9 cellular contexts compared by ENCODE assay signal in the genomic region with DNA sequence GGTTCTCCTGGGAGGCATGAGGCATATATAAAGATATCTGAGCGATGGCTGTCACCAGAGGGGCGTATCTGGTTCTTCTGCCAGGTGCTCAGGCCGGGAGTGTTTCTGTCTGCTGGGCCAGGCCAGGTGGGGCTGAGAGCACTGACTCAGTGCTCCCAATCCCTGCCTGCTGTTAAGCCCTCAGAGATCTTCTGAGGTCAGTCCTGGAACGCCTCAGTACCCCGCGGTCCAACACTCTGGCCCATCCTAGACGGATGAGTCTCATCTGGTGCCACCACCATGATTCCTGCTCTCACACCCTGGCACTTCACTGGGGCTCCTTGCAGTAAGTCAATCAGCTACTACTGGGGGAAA. TPM values are rescaled to one million over a fixed set of nuclear protein-coding genes. Genes with fewer than 3 reads are reported as not detected.
DNase-seq lines count a peak whose midpoint lies in the region; ATAC-seq and TF ChIP-seq lines count a peak whose summit lies in the region.
"Had no signal": no experiment of that assay in that cellular context is flagged by ENCODE, and none has a peak within 500 bp of the region (broad histone marks: within the 10 kb centered on the region; RNA-seq: fewer than 3 reads in every experiment).

No MANE protein-coding gene starts in this region.

- no peaks in the 10 kb centered on the region for H3K27me3 ChIP-seq in MM.1S (replicated peaks; ENCODE audit: insufficient read depth, low read length)
- H3K27me3 ChIP-seq in foreskin keratinocyte, result no peaks in the 10 kb centered on the region
- H3K27me3 ChIP-seq in suprapubic skin, result no peaks in the 10 kb centered on the region
- H3K27me3 ChIP-seq: adrenal gland had no signal

- no peak overlapping the region for H3K4me3 Mint-ChIP-seq in activated naive CD4-positive, alpha-beta T cell treated with anti-CD3 and anti-CD28 coated beads, Interleukin-2, amount 10 ng/mL, durations not matched to agents 7 days and 5 days
- H3K4me3 Mint-ChIP-seq in activated naive CD4-positive, alpha-beta T cell treated with anti-CD3 and anti-CD28 coated beads for 36 hours, result no peak overlapping the region

- peak overlapping the region; percentile 81 for H3K4me2 ChIP-seq in MM.1S (ENCODE audit: low read depth, low read length)

- TF ChIP-seq POLR2A in suprapubic skin (IDR thresholded peaks at IDR 0.05), result no peak

- peaks cover 22% of the 10 kb centered on the region for H3F3A ChIP-seq in MM.1S (ENCODE audit: insufficient read depth, low read length)

- H3K36me3 ChIP-seq in MM.1S (replicated peaks; ENCODE audit: insufficient read depth, low read length) (no peaks in the 10 kb centered on the region), suprapubic skin (no peaks in the 10 kb centered on the region)
- H3K36me3 ChIP-seq: adrenal gland had no signal

- H3K27ac ChIP-seq in MM.1S (ENCODE audit: low read length) (peak overlapping the region; percentile 88), foreskin keratinocyte (peak overlapping the region; percentile 88), suprapubic skin (peak overlapping the region; percentile 75)

- peak overlapping the region; percentile 61 for H3K9ac ChIP-seq in MM.1S (ENCODE audit: low read length)

- peaks cover 32% of the 10 kb centered on the region for H3K4me1 Mint-ChIP-seq in activated naive CD4-positive, alpha-beta T cell treated with anti-CD3 and anti-CD28 coated beads, Interleukin-2, amount 10 ng/mL, durations not matched to agents 7 days and 5 days
- H3K4me1 Mint-ChIP-seq in activated naive CD4-positive, alpha-beta T cell treated with anti-CD3 and anti-CD28 coated beads for 36 hours (ENCODE audit: low read depth), result peaks cover 21% of the 10 kb centered on the region

- H3K9me3 ChIP-seq in MM.1S (replicated peaks; ENCODE audit: insufficient read depth, low read length) (no peaks in the 10 kb centered on the region), suprapubic skin (no peaks in the 10 kb centered on the region)
- H3K9me3 ChIP-seq: adrenal gland had no signal

- H3K9me2 ChIP-seq in MM.1S (replicated peaks; ENCODE audit: insufficient read depth, low read length), result no peaks in the 10 kb centered on the region

- DNase-seq in activated naive CD4-positive, alpha-beta T cell treated with anti-CD3 and anti-CD28 coated beads, Interleukin-2, amount 10 ng/mL, durations not matched to agents 7 days and 5 days, result no peak
- DNase-seq in activated naive CD4-positive, alpha-beta T cell treated with anti-CD3 and anti-CD28 coated beads for 36 hours, result no peak
- peak; percentile 46 for DNase-seq in MM.1S
- DNase-seq in foreskin keratinocyte, result peak in 1 of 2 donors; percentile 81
- no peak for DNase-seq in suprapubic skin (ENCODE audit: low spot score in 2 of 2)
- DNase-seq in NCI-H774 (lab: John Stamatoyannopoulos, UW), result no peak
- no peak for DNase-seq in NCI-H1092 treated with DMSO at 0.1 percent for 48 hours (lab: John Stamatoyannopoulos, UW)
- no peak for DNase-seq in CD1c-positive myeloid dendritic cell (ENCODE audit: extremely low spot score)

- H3K4me3 ChIP-seq in MM.1S (ENCODE audit: low read length) (0 out of 2 replicates have a peak overlapping the region, but pooled peaks have one; percentile 14), suprapubic skin (no peak overlapping the region)
- H3K4me3 ChIP-seq: adrenal gland had no signal

- H2AFZ ChIP-seq in MM.1S (ENCODE audit: low read length), result peak overlapping the region; percentile 64

- peak; percentile 42 for ATAC-seq in foreskin keratinocyte

- H3K9me3 Mint-ChIP-seq in activated naive CD4-positive, alpha-beta T cell treated with anti-CD3 and anti-CD28 coated beads, Interleukin-2, amount 10 ng/mL, durations not matched to agents 7 days and 5 days, result no peaks in the 10 kb centered on the region
- no peaks in the 10 kb centered on the region for H3K9me3 Mint-ChIP-seq in activated naive CD4-positive, alpha-beta T cell treated with anti-CD3 and anti-CD28 coated beads for 36 hours

- no peaks in the 10 kb centered on the region for H4K20me1 ChIP-seq in MM.1S (ENCODE audit: insufficient read depth, low read length)

- CTCF ChIA-PET in activated naive CD4-positive, alpha-beta T cell treated with anti-CD3 and anti-CD28 coated beads, Interleukin-2, amount 10 ng/mL, durations not matched to agents 7 days and 5 days (lab: Charles Lee), result interaction anchor here (0.6 to 1.6 kb wide), 4 partner anchors 10 to 319 kb away, joined by 3 to 4 read pairs (median 3); partner anchors contain the start of genes CFAP20, USB1 and ZNF319
- CTCF ChIA-PET in activated naive CD4-positive, alpha-beta T cell treated with anti-CD3 and anti-CD28 coated beads for 36 hours (lab: Charles Lee), result no interaction called here

- no peak for TF ChIP-seq EP300 in suprapubic skin (IDR thresholded peaks at IDR 0.05)

- peaks cover 71% of the 10 kb centered on the region for H3K27me3 Mint-ChIP-seq in activated naive CD4-positive, alpha-beta T cell treated with anti-CD3 and anti-CD28 coated beads, Interleukin-2, amount 10 ng/mL, durations not matched to agents 7 days and 5 days
- peaks cover 40% of the 10 kb centered on the region for H3K27me3 Mint-ChIP-seq in activated naive CD4-positive, alpha-beta T cell treated with anti-CD3 and anti-CD28 coated beads for 36 hours (ENCODE audit: low read depth)

- H3K27ac Mint-ChIP-seq in activated naive CD4-positive, alpha-beta T cell treated with anti-CD3 and anti-CD28 coated beads, Interleukin-2, amount 10 ng/mL, durations not matched to agents 7 days and 5 days, result peak overlapping the region; percentile 85
- H3K27ac Mint-ChIP-seq in activated naive CD4-positive, alpha-beta T cell treated with anti-CD3 and anti-CD28 coated beads for 36 hours, result no peak overlapping the region

- intact Hi-C loops in activated naive CD4-positive, alpha-beta T cell treated with anti-CD3 and anti-CD28 coated beads for 36 hours (cut with micrococcal nuclease), result loop anchor here (2.0 kb wide), 2 partner anchors 61 to 75 kb away; partner anchors contain the start of gene KATNB1

- no peak for TF ChIP-seq CTCF in MM.1S (IDR thresholded peaks at IDR 0.05; ENCODE audit: low read length)
- TF ChIP-seq CTCF in foreskin keratinocyte (conservative IDR thresholded peaks at IDR 0.05), result no peak
- TF ChIP-seq CTCF in suprapubic skin (IDR thresholded peaks at IDR 0.05), result no peak

- peaks cover 32% of the 10 kb centered on the region for H3K4me1 ChIP-seq in MM.1S (ENCODE audit: low read length)
- peaks cover 36% of the 10 kb centered on the region for H3K4me1 ChIP-seq in foreskin keratinocyte
- H3K4me1 ChIP-seq in suprapubic skin, result peaks cover 66% of the 10 kb centered on the region

- H3K36me3 Mint-ChIP-seq in activated naive CD4-positive, alpha-beta T cell treated with anti-CD3 and anti-CD28 coated beads, Interleukin-2, amount 10 ng/mL, durations not matched to agents 7 days and 5 days, result no peaks in the 10 kb centered on the region
- no peaks in the 10 kb centered on the region for H3K36me3 Mint-ChIP-seq in activated naive CD4-positive, alpha-beta T cell treated with anti-CD3 and anti-CD28 coated beads for 36 hours (ENCODE audit: low read depth)

- no peaks in the 10 kb centered on the region for H3K79me2 ChIP-seq in MM.1S (ENCODE audit: low read length)

- WGBS in suprapubic skin, result 58% methylated on average over 6 of the region's 7 CpGs

RNA-seq across cellular contexts. Expression of gene KIFC3, which starts 7.5 kb away (rescaled TPM):
- under 1 TPM in 1 of 2 experiments, not detected in 1; 0.12 TPM for total RNA-seq in activated naive CD4-positive, alpha-beta T cell treated with anti-CD3 and anti-CD28 coated beads for 36 hours
- 67.8 and 68.5 TPM in 2 replicates for total RNA-seq in foreskin keratinocyte
- 47.0 and 48.3 TPM in 2 replicates for polyA plus RNA-seq in foreskin keratinocyte
- total RNA-seq in suprapubic skin, result 100 to 1,000 TPM; 111 to 219 (median 153) TPM

Comparison
In these comparisons a context has a peak if more than half of its experiments do, and no peak if none do; other contexts are left out.
1. RNA of gene KIFC3, which starts 7.5 kb away (total RNA-seq): 111 to 219 TPM in suprapubic skin and 67.8 to 68.5 TPM in foreskin keratinocyte; 0.12 TPM in activated naive CD4-positive, alpha-beta T cell treated with anti-CD3 and anti-CD28 coated beads for 36 hours; every median in the first group is over 10 times any median in the second.
2. Peak in every context shown above with its lines, with median percentiles within 50 percentile points of each other: H3K27ac ChIP-seq.